Comparison of ENCODE assay signal across 21 cellular contexts in genomic region chr20:43812216-43812615, GRCh38.
"Had no signal": no experiment of that assay in that cellular context is flagged by ENCODE, and none has a peak within 500 bp of the region (broad histone marks: within the 10 kb centered on the region; RNA-seq: fewer than 3 reads in every experiment).

No MANE protein-coding gene starts in this region.

- H3K27me3 ChIP-seq: MG63 had no signal

- H3K4me2 ChIP-seq: SK-N-SH had no signal

- H3K36me3 ChIP-seq: MG63 had no signal

- H3K9ac ChIP-seq: SK-N-SH had no signal

- H3K4me3 ChIP-seq: MG63 had no signal

- ATAC-seq: Panc1, T-cell had no signal

- H3K27ac ChIP-seq: HL-60 had no signal

- DNase-seq: KBM-7, MG63, NCI-H1092 treated with DMSO at 0.1 percent for 48 hours, NCI-H1436, NCI-H187, NCI-H2029, NCI-H2081 treated with DMSO at 0.1 percent for 48 hours, NCI-H2171, NCI-H226, NCI-H446, NCI-H510A, NCI-H524 treated with DMSO at 0.1 percent for 48 hours, NCI-H69, NCI-H774, Right ventricle myocardium superior, SIG-M5, SK-N-SH, SW 1271, T-cell had no signal
